Comparison of ENCODE assay signal across 8 cellular contexts in the genomic region with DNA sequence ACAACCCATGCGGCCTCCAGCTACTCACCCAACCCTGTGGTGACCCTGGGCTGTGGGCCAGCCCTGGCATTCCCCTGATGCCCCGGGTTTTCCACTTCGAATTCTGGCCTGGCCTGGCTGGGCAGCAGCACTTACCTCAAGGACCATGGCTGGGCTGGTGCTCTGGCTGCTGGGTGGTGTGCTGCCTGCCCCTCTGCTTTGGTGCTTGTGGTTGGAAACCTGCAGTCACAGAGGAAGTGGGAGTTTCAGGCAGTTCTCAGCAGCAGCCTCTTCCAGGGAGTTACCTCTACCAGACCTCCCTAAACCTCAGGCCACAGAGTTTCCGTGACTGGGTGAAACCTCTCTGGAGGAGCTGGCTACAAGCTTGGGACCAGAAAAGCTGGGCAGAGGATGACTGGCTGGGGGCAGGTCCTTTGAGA. TPM values are rescaled to one million over a fixed set of nuclear protein-coding genes. Genes with fewer than 3 reads are reported as not detected.
DNase-seq lines count a peak whose midpoint lies in the region; ATAC-seq lines count a peak whose summit lies in the region.

A gene (minus strand): TSS at position 209 of the 419 bp plus-strand sequence. CDS start 62 bp downstream, at position 147.

- DNase-seq in T follicular helper cell (ENCODE audit: low read depth) = peak; percentile 19
- DNase-seq in activated naive CD4-positive, alpha-beta T cell treated with anti-CD3 and anti-CD28 coated beads, Interleukin-2, amount 50 U/mL, for 16 hours = peak; percentile 53
- peak; percentile 70 to 71 for DNase-seq in stimulated activated CD4-positive, alpha-beta T cell treated with anti-CD3 and anti-CD28 coated beads, Interleukin-2, amount 100 ng/mL, for 24 hours
- no peak for DNase-seq in NCI-H1417 treated with DMSO at 0.1 percent for 48 hours (lab: John Stamatoyannopoulos, UW)
- no peak for DNase-seq in mesenteric fat pad (ENCODE audit: low spot score)
- DNase-seq in H4 (ENCODE audit: low spot score) = no peak

- peak; percentile 46 for ATAC-seq in GM18517 (IDR thresholded peaks at IDR 0.05; ENCODE audit: unreplicated experiment)
- ATAC-seq in HG02973 (IDR thresholded peaks at IDR 0.05; ENCODE audit: unreplicated experiment) = peak; percentile 47

RNA-seq across cellular contexts. Expression of the gene that starts here (rescaled TPM):
- total RNA-seq in mesenteric fat pad = 0.22 TPM
- not detected in 2 replicates for total RNA-seq in H4 (2014; rRNA removed; shearing (Covaris generic))

Comparison
In these comparisons a context has a peak if more than half of its experiments do, and no peak if none do; other contexts are left out.
1. DNase-seq: peak in T follicular helper cell (single experiment), activated naive CD4-positive, alpha-beta T cell treated with anti-CD3 and anti-CD28 coated beads, Interleukin-2, amount 50 U/mL, for 16 hours (single experiment) and stimulated activated CD4-positive, alpha-beta T cell treated with anti-CD3 and anti-CD28 coated beads, Interleukin-2, amount 100 ng/mL, for 24 hours (2 of 2); none in NCI-H1417 treated with DMSO at 0.1 percent for 48 hours (single experiment), mesenteric fat pad (single experiment) and H4 (single experiment).